ENCODE assay signal across 22 cellular contexts in the genomic region with DNA sequence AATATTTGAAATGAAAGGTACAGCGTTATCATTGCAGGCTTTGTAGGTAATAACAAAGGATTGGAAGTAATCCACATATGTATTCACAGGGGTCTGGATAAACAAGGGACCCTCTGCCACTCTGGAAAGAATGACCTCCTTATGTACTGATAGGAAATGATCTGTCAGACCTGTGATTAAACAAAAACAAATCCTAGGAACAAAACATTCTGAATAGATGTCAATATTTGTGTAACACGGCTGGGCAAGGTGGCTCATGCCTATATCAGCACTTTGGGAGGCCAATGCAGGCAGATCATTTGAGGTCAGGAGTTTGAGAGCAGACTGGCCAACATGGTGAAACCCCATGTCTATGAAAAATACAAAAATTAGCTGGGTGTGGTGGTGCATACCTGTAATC. TPM values are rescaled to one million over a fixed set of nuclear protein-coding genes. Genes with fewer than 3 reads are reported as not detected.
DNase-seq lines count a peak whose midpoint lies in the region; ATAC-seq and TF ChIP-seq lines count a peak whose summit lies in the region.
"Had no signal": no experiment of that assay in that cellular context is flagged by ENCODE, and none has a peak within 500 bp of the region (broad histone marks: within the 10 kb centered on the region; RNA-seq: fewer than 3 reads in every experiment).

No MANE protein-coding gene starts in this region.

- H3K4me1 Mint-ChIP-seq in naive thymus-derived CD8-positive, alpha-beta T cell = peaks cover 0 to 2% (median 0%) of the 10 kb centered on the region in 4 donors

- no peaks in the 10 kb centered on the region for H3K9me3 Mint-ChIP-seq in naive thymus-derived CD8-positive, alpha-beta T cell
- H3K9me3 Mint-ChIP-seq: GM23338, H9 had no signal

- DNase-seq in NCI-H526 treated with DMSO at 0.1 percent for 48 hours (lab: John Stamatoyannopoulos, UW) (peak; percentile 15), NCI-H526 (lab: John Stamatoyannopoulos, UW) (no peak), NCI-H146 treated with DMSO at 0.1 percent for 48 hours (lab: John Stamatoyannopoulos, UW; ENCODE audit: unreplicated experiment) (peak; percentile 55), coronary artery (ENCODE audit: low spot score) (peak; percentile 38), mesenteric fat pad (ENCODE audit: low spot score) (peak; percentile 6), posterior vena cava (ENCODE audit: low spot score) (no peak), germinal center (ENCODE audit: low spot score) (no peak)
- DNase-seq in naive thymus-derived CD8-positive, alpha-beta T cell = no peak
- DNase-seq: Calu3, H9, IMR-90, KG1, MM.1S, NCI-H1694 treated with DMSO at 0.1 percent for 48 hours, NCI-H2081, NCI-H2227 treated with DMSO at 0.1 percent for 48 hours, NCI-H510A, SHP77 treated with DMSO at 0.1 percent for 48 hours had no signal

- H3K27me3 Mint-ChIP-seq in naive thymus-derived CD8-positive, alpha-beta T cell = peaks cover 5 to 13% (median 10%) of the 10 kb centered on the region in 5 donors

- peak overlapping the region in 1 of 10 donors; percentile 7 for H3K27ac Mint-ChIP-seq in naive thymus-derived CD8-positive, alpha-beta T cell
- H3K27ac Mint-ChIP-seq: GM23338 had no signal

- H3K27ac ChIP-seq in coronary artery = no peak overlapping the region
- H3K27ac ChIP-seq: 22Rv1, RWPE1 had no signal

- intact Hi-C loops in posterior vena cava (cut with DNase I) = no loop called here

- H3K36me3 Mint-ChIP-seq in naive thymus-derived CD8-positive, alpha-beta T cell = peaks cover 0 to under 1% (median under 1%) of the 10 kb centered on the region in 3 donors

- H3K4me3 Mint-ChIP-seq in naive thymus-derived CD8-positive, alpha-beta T cell = no peak overlapping the region
- H3K4me3 Mint-ChIP-seq: GM23338, H9 had no signal

- H3K4me3 ChIP-seq in coronary artery = no peak overlapping the region
- H3K4me3 ChIP-seq: GM23338 had no signal

- POLR2A ChIA-PET in naive thymus-derived CD8-positive, alpha-beta T cell (lab: Charles Lee) = no interaction called here

- ATAC-seq in naive thymus-derived CD8-positive, alpha-beta T cell = no peak
- ATAC-seq: GM23338, Panc1 had no signal

- no peak for TF ChIP-seq CTCF in coronary artery (IDR thresholded peaks at IDR 0.05)

RNA-seq across cellular contexts. Expression of gene NSUN2, which starts 42.3 kb away (rescaled TPM):
- total RNA-seq in mesenteric fat pad (42.8 TPM), posterior vena cava (10 to 100 TPM; 31.6 to 35.2 TPM)
- 10 to 100 TPM; 84.6 to 86.5 TPM for total RNA-seq in naive thymus-derived CD8-positive, alpha-beta T cell
- polyA plus RNA-seq in naive thymus-derived CD8-positive, alpha-beta T cell = 10 to 100 TPM; 18.3 to 48.7 (median 27.8) TPM

RNA-seq across cellular contexts. Expression of gene SRD5A1, which starts 42.7 kb away (rescaled TPM):
- total RNA-seq in mesenteric fat pad (3.8 TPM), posterior vena cava (1 to 10 TPM; 4.0 to 4.2 TPM)
- 1 to 10 TPM; 9.0 to 9.4 TPM for total RNA-seq in naive thymus-derived CD8-positive, alpha-beta T cell
- polyA plus RNA-seq in naive thymus-derived CD8-positive, alpha-beta T cell = 1 to 10 TPM; 4.3 to 6.8 (median 4.4) TPM

Comparison
In these comparisons a context has a peak if more than half of its experiments do, and no peak if none do; other contexts are left out.
1. DNase-seq: peak in NCI-H526 treated with DMSO at 0.1 percent for 48 hours (single experiment), NCI-H146 treated with DMSO at 0.1 percent for 48 hours (single experiment), coronary artery (single experiment) and mesenteric fat pad (single experiment); none in NCI-H526 (0 of 2), naive thymus-derived CD8-positive, alpha-beta T cell (0 of 10), posterior vena cava (single experiment) and germinal center (single experiment).